23 cellular contexts compared by ENCODE assay signal in the genomic region with DNA sequence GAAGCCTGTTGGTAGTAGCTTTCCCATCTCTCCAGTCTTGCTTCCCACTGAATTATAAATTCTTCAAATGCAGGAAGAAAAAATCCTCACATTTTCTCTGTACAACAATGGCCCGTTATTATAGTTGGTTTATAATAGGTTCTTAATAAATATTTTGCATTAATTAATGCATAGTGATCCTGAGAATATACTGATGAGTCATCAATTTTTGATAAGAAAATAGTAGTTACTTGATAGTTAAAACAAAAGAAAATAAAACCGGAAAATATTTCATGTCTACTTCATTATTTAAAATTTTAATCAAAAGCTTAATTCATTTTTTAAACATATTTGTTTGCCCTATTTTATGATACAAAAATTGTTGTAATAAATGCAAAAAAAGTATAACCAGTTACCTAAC.
"Had no signal": no experiment of that assay in that cellular context is flagged by ENCODE, and none has a peak within 500 bp of the region (broad histone marks: within the 10 kb centered on the region; RNA-seq: fewer than 3 reads in every experiment).

No MANE protein-coding gene starts in this region.

- H3K36me3 ChIP-seq: gastrocnemius medialis, neural progenitor cell, suprapubic skin, transverse colon, upper lobe of right lung, uterus had no signal

- H3K9me3 ChIP-seq: gastrocnemius medialis, mucosa of descending colon, psoas muscle, suprapubic skin, transverse colon, upper lobe of right lung, uterus had no signal

- H3K4me2 ChIP-seq: neural progenitor cell had no signal

- H3K4me1 ChIP-seq: gastrocnemius medialis, neural progenitor cell, psoas muscle, suprapubic skin, transverse colon, upper lobe of right lung, uterus had no signal

- H3K27ac ChIP-seq: gastrocnemius medialis, neural progenitor cell, psoas muscle, skin epidermis, suprapubic skin, transverse colon, upper lobe of right lung, uterus had no signal

- H3K9ac ChIP-seq: neural progenitor cell had no signal

- ATAC-seq: effector memory CD8-positive, alpha-beta T cell; gastrocnemius medialis; left lobe of liver; mucosa of descending colon; psoas muscle; right cardiac atrium; stimulated activated naive CD8-positive, alpha-beta T cell treated with anti-CD3 and anti-CD28 coated beads, Interleukin-15, amount 100 ng/mL, for 72 hours; upper lobe of right lung had no signal

- H2AFZ ChIP-seq: neural progenitor cell had no signal

- DNase-seq: cortex of kidney; effector memory CD8-positive, alpha-beta T cell; gastrocnemius medialis; head of caudate nucleus; kidney; mesenchymal stem cell; mucosa of descending colon; naive B cell; posterior cingulate gyrus; psoas muscle; right cardiac atrium; stimulated activated CD4-positive, alpha-beta T cell treated with anti-CD3 and anti-CD28 coated beads, Interleukin-1b, Interleukin-23, amount 100 ng/mL, for 48 hours; stimulated activated CD4-positive, alpha-beta T cell treated with anti-CD3 and anti-CD28 coated beads, Interleukin-4, amount 100 ng/mL, for 1 hour; stimulated activated CD8-positive, alpha-beta memory T cell treated with anti-CD3 and anti-CD28 coated beads, Interleukin-4, amount 100 ng/mL, for 48 hours; stimulated activated naive CD4-positive, alpha-beta T cell; stimulated activated naive CD8-positive, alpha-beta T cell treated with anti-CD3 and anti-CD28 coated beads, Interleukin-15, amount 100 ng/mL, for 72 hours; transverse colon; upper lobe of right lung; uterus had no signal

- H3K27me3 ChIP-seq: gastrocnemius medialis, neural progenitor cell, suprapubic skin, transverse colon, upper lobe of right lung, uterus had no signal

- H3K4me3 ChIP-seq: gastrocnemius medialis, mucosa of descending colon, neural progenitor cell, psoas muscle, skin epidermis, suprapubic skin, transverse colon, upper lobe of right lung, uterus had no signal
